ENCODE assay signal across 21 cellular contexts in the genomic region with DNA sequence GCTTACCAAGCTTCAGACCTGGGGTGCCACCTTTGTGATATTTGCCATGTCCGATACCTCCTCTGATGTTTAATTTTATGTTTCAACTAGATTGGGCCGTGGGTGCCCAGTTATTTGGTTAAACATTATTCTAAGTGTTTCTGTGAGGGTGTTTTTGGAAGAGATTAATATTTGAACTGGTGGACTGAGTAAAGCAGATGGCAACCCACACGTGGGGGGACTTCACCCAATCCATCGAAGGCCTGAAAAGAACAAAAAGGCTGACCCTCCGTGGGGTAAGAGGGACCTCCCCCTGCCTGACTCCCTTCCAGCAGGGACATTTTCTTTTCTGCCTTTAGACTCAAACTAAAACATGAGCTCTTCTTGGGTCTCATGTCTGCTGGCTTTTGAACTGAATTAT. TPM values are rescaled to one million over a fixed set of nuclear protein-coding genes. Genes with fewer than 3 reads are reported as not detected.
DNase-seq lines count a peak whose midpoint lies in the region; ATAC-seq and TF ChIP-seq lines count a peak whose summit lies in the region.
"Had no signal": no experiment of that assay in that cellular context is flagged by ENCODE, and none has a peak within 500 bp of the region (broad histone marks: within the 10 kb centered on the region; RNA-seq: fewer than 3 reads in every experiment).

No MANE protein-coding gene starts in this region.

- POLR2A ChIA-PET in T-cell (lab: Charles Lee) (interaction anchor here in 1 of 2 donors (1.0 kb wide), 1 partner anchor 10 kb away, joined by 6 read pairs; no protein-coding TSS in a partner anchor), OCI-LY7 (lab: Charles Lee) (interaction anchor here (0.6 kb wide), 1 partner anchor 286 kb away, joined by 3 read pairs; no protein-coding TSS in a partner anchor)

- no peak for DNase-seq in activated T-cell treated with anti-CD3 and anti-CD28 coated beads, Interleukin-2, amount 50 U/mL, for 72 hours
- no peak for DNase-seq in activated T-cell treated with anti-CD3 and anti-CD28 coated beads, Interleukin-2, amount 50 U/mL, for 1 hour
- DNase-seq in T-cell: no peak
- peak; percentile 90 for DNase-seq in esophagus muscularis mucosa (ENCODE audit: extremely low spot score)
- DNase-seq in progenitor cell of endocrine pancreas (ENCODE audit: low spot score, unreplicated experiment): no peak
- DNase-seq in OCI-LY7 (ENCODE audit: low spot score): no peak
- no peak for DNase-seq in HPDE6-E6E7 (ENCODE audit: extremely low spot score)
- DNase-seq: activated CD4-positive, alpha-beta T cell treated with anti-CD3 and anti-CD28 coated beads for 48 hours; erythroblast; NCI-H1092; NCI-H1930; NCI-H226; occipital lobe; SIG-M5; upper lobe of left lung had no signal

- no peaks in the 10 kb centered on the region for H3K9me2 ChIP-seq in OCI-LY7 (ENCODE audit: insufficient read depth, low read length)

- peaks cover 0 to 3% of the 10 kb centered on the region in 2 donors for H3K36me3 Mint-ChIP-seq in activated T-cell treated with anti-CD3 and anti-CD28 coated beads, Interleukin-2, amount 50 U/mL, for 72 hours (ENCODE audit: insufficient read depth in 2 of 2)
- H3K36me3 Mint-ChIP-seq in T-cell: peaks cover 59% of the 10 kb centered on the region
- no peaks in the 10 kb centered on the region for H3K36me3 Mint-ChIP-seq in progenitor cell of endocrine pancreas (ENCODE audit: insufficient read depth)

- H3K4me3 ChIP-seq in esophagus muscularis mucosa: no peak overlapping the region
- no peak overlapping the region for H3K4me3 ChIP-seq in OCI-LY7 (ENCODE audit: low read depth, low read length, poor library complexity, severe bottlenecking)
- H3K4me3 ChIP-seq: A549, ascending aorta, GM23248, lung, upper lobe of left lung had no signal

- H3K27me3 ChIP-seq in esophagus muscularis mucosa: no peaks in the 10 kb centered on the region
- H3K27me3 ChIP-seq: ascending aorta, upper lobe of left lung had no signal

- H3K4me2 ChIP-seq in OCI-LY7 (ENCODE audit: low read length): no peak overlapping the region

- no peaks in the 10 kb centered on the region for H4K20me1 ChIP-seq in OCI-LY7 (ENCODE audit: insufficient read depth, low read length)

- 86% methylated on average over 5 of the region's 5 CpGs for WGBS in esophagus muscularis mucosa

- CTCF ChIA-PET in T-cell (lab: Charles Lee): no interaction called here
- CTCF ChIA-PET in OCI-LY7 (lab: Charles Lee; ENCODE audit: unreplicated experiment): no interaction called here

- H3K27ac Mint-ChIP-seq in activated T-cell treated with anti-CD3 and anti-CD28 coated beads, Interleukin-2, amount 50 U/mL, for 72 hours: peak overlapping the region; percentile 51
- H3K27ac Mint-ChIP-seq in T-cell (peak overlapping the region; percentile 41 to 52), progenitor cell of endocrine pancreas (peak overlapping the region; percentile 5)

- H3K4me3 Mint-ChIP-seq in activated T-cell treated with anti-CD3 and anti-CD28 coated beads, Interleukin-2, amount 50 U/mL, for 72 hours: peak overlapping the region; percentile 29 to 51
- no peak overlapping the region for H3K4me3 Mint-ChIP-seq in T-cell
- H3K4me3 Mint-ChIP-seq in progenitor cell of endocrine pancreas (ENCODE audit: low read depth): no peak overlapping the region
- H3K4me3 Mint-ChIP-seq: central memory CD8-positive, alpha-beta T cell had no signal

- H3K9me3 Mint-ChIP-seq in activated T-cell treated with anti-CD3 and anti-CD28 coated beads, Interleukin-2, amount 50 U/mL, for 72 hours: no peaks in the 10 kb centered on the region
- no peaks in the 10 kb centered on the region for H3K9me3 Mint-ChIP-seq in T-cell
- H3K9me3 Mint-ChIP-seq in progenitor cell of endocrine pancreas (ENCODE audit: low read depth): no peaks in the 10 kb centered on the region
- H3K9me3 Mint-ChIP-seq: central memory CD8-positive, alpha-beta T cell had no signal

- intact Hi-C loops in esophagus muscularis mucosa (cut with DNase I): no loop called here
- intact Hi-C loops in OCI-LY7 (cut with micrococcal nuclease; ENCODE audit: unreplicated experiment): no loop called here

- TF ChIP-seq POLR2A in esophagus muscularis mucosa (IDR thresholded peaks at IDR 0.05; ENCODE audit: low read depth): no peak

- no peaks in the 10 kb centered on the region for H3K79me2 ChIP-seq in OCI-LY7 (ENCODE audit: insufficient read depth, low read depth, low read length)

- TF ChIP-seq CTCF in esophagus muscularis mucosa (IDR thresholded peaks at IDR 0.05) (no peak), progenitor cell of endocrine pancreas (IDR thresholded peaks at IDR 0.05; ENCODE audit: unreplicated experiment) (no peak), OCI-LY7 (conservative IDR thresholded peaks at IDR 0.05; ENCODE audit: low read length) (no peak)

- ATAC-seq in activated T-cell treated with anti-CD3 and anti-CD28 coated beads, Interleukin-2, amount 50 U/mL, for 72 hours (replicated peaks in 1 of 2): no peak
- no peak for ATAC-seq in T-cell (replicated peaks in 1 of 4)
- ATAC-seq in HG03442 (IDR thresholded peaks at IDR 0.05; ENCODE audit: unreplicated experiment): no peak

- no peaks in the 10 kb centered on the region for H3K4me1 ChIP-seq in esophagus muscularis mucosa
- no peaks in the 10 kb centered on the region for H3K4me1 ChIP-seq in OCI-LY7 (ENCODE audit: insufficient read depth, low read length, poor library complexity, severe bottlenecking)
- H3K4me1 ChIP-seq: A549, ascending aorta, upper lobe of left lung had no signal

- TF ChIP-seq EP300 in esophagus muscularis mucosa (IDR thresholded peaks at IDR 0.05): no peak

- peaks cover 74% of the 10 kb centered on the region for H3K4me1 Mint-ChIP-seq in activated T-cell treated with anti-CD3 and anti-CD28 coated beads, Interleukin-2, amount 50 U/mL, for 72 hours (ENCODE audit: low read depth)
- peaks cover 78 to 86% (median 81%) of the 10 kb centered on the region in 3 donors for H3K4me1 Mint-ChIP-seq in T-cell
- peaks cover 21% of the 10 kb centered on the region for H3K4me1 Mint-ChIP-seq in progenitor cell of endocrine pancreas (ENCODE audit: low read depth)

- BruUV-seq in OCI-LY7 (replicated peaks; lab: Mats Ljungman, UMichigan): no TSS peak

- H2AFZ ChIP-seq in OCI-LY7 (ENCODE audit: low read length): no peak overlapping the region
- H2AFZ ChIP-seq: GM23248 had no signal

- H3K27ac ChIP-seq in esophagus muscularis mucosa (replicated peaks in 1 of 4): no peak overlapping the region
- no peak overlapping the region for H3K27ac ChIP-seq in OCI-LY7 (ENCODE audit: low read depth, low read length, poor library complexity, severe bottlenecking)
- H3K27ac ChIP-seq: A549, ascending aorta, GM23248, upper lobe of left lung had no signal

- H3K36me3 ChIP-seq in esophagus muscularis mucosa: no peaks in the 10 kb centered on the region
- H3K36me3 ChIP-seq in OCI-LY7 (ENCODE audit: insufficient read depth, low read length): no peaks in the 10 kb centered on the region
- H3K36me3 ChIP-seq: ascending aorta, upper lobe of left lung had no signal

- H3K9me3 ChIP-seq in esophagus muscularis mucosa: no peaks in the 10 kb centered on the region
- H3K9me3 ChIP-seq in OCI-LY7 (ENCODE audit: low read length): no peaks in the 10 kb centered on the region
- H3K9me3 ChIP-seq: A549, ascending aorta, upper lobe of left lung had no signal

- H3K27me3 Mint-ChIP-seq in activated T-cell treated with anti-CD3 and anti-CD28 coated beads, Interleukin-2, amount 50 U/mL, for 72 hours (ENCODE audit: low read depth): no peaks in the 10 kb centered on the region
- H3K27me3 Mint-ChIP-seq in T-cell: no peaks in the 10 kb centered on the region
- no peaks in the 10 kb centered on the region for H3K27me3 Mint-ChIP-seq in progenitor cell of endocrine pancreas
- H3K27me3 Mint-ChIP-seq: central memory CD8-positive, alpha-beta T cell had no signal

RNA-seq across cellular contexts. Expression of a gene that starts 11.7 kb away (rescaled TPM):
- 10 to 100 TPM in 1 of 2 donors, 1 to 10 TPM in 1; 9.7 to 13.9 TPM for total RNA-seq in activated T-cell treated with anti-CD3 and anti-CD28 coated beads, Interleukin-2, amount 50 U/mL, for 72 hours
- 100 to 1,000 TPM in 1 of 5 donors, 10 to 100 TPM in 4; 71.4 to 106 (median 82.3) TPM for total RNA-seq in T-cell
- 1 to 10 TPM in 1 of 4 donors, under 1 TPM in 3; 0.32 to 1.2 (median 0.38) TPM for total RNA-seq in esophagus muscularis mucosa
- total RNA-seq in progenitor cell of endocrine pancreas: 0.31 and 0.69 TPM in 2 replicates
- total RNA-seq in OCI-LY7 (2014; rRNA removed; shearing (Covaris generic)): 0.77 and 1.5 TPM in 2 replicates
- total RNA-seq in OCI-LY7 (2022): 1.7 and 3.0 TPM in 2 replicates
- total RNA-seq: ascending aorta, GM23248 had no signal

Comparison
In these comparisons a context has a peak if more than half of its experiments do, and no peak if none do; other contexts are left out.
1. H3K4me3 Mint-ChIP-seq: peak in activated T-cell treated with anti-CD3 and anti-CD28 coated beads, Interleukin-2, amount 50 U/mL, for 72 hours (2 of 2); none in T-cell (0 of 3) and progenitor cell of endocrine pancreas (single experiment).
2. RNA of a gene that starts 11.7 kb away (total RNA-seq): 71.4 to 106 TPM in T-cell; 9.7 to 13.9 TPM in activated T-cell treated with anti-CD3 and anti-CD28 coated beads, Interleukin-2, amount 50 U/mL, for 72 hours, 0.77 to 3.0 TPM in OCI-LY7, 0.32 to 1.2 TPM in esophagus muscularis mucosa and 0.31 to 0.69 TPM in progenitor cell of endocrine pancreas; every median in the first group is over 4 times any median in the second.
3. Peak in every context shown above with its lines, with median percentiles within 50 percentile points of each other: H3K27ac Mint-ChIP-seq.